1 cellular context compared by ENCODE assay signal in genomic region chr22:37623075-37624016, GRCh38.
TF ChIP-seq lines count a peak whose summit lies in the region.

No MANE protein-coding gene starts in this region.

TF ChIP-seq in HepG2, 621 proteins besides CTCF, POLR2A, EP300 and RAD21 (continued from another document):
- TF ChIP-seq ADNP (CRISPR knock-in tag; IDR thresholded peaks at IDR 0.05) (no peak), TBX2 (CRISPR knock-in tag; IDR thresholded peaks at IDR 0.05; ENCODE audit: borderline replicate concordance) (no peak), TSC22D2 (CRISPR knock-in tag; IDR thresholded peaks at IDR 0.05; ENCODE audit: borderline replicate concordance) (peak; percentile 70; the same call in 1 of the 2 replicates), FLYWCH1 (CRISPR knock-in tag; IDR thresholded peaks at IDR 0.05) (no peak), ATRX (CRISPR knock-in tag; IDR thresholded peaks at IDR 0.05; ENCODE audit: borderline replicate concordance) (no peak), TP53 (CRISPR knock-in tag; conservative IDR thresholded peaks at IDR 0.05) (no peak), SRF (IDR thresholded peaks at IDR 0.05; ENCODE audit: low read depth, low read length) (no peak), ZNF333 (CRISPR knock-in tag; IDR thresholded peaks at IDR 0.05; ENCODE audit: borderline replicate concordance) (no peak), ZXDC (CRISPR knock-in tag; IDR thresholded peaks at IDR 0.05) (no peak), STAG1 (CRISPR knock-in tag; IDR thresholded peaks at IDR 0.05) (peak; percentile 64), ZNF446 (CRISPR knock-in tag; IDR thresholded peaks at IDR 0.05) (no peak), PPARG (CRISPR knock-in tag; conservative IDR thresholded peaks at IDR 0.05) (no peak), SYNCRIP (IDR thresholded peaks at IDR 0.05; ENCODE audit: insufficient read depth, low read depth, low read length) (no peak), ZNF558 (CRISPR knock-in tag; IDR thresholded peaks at IDR 0.05; ENCODE audit: borderline replicate concordance) (no peak), PATZ1 (CRISPR knock-in tag; IDR thresholded peaks at IDR 0.05) (peak; percentile 78), NFE2L2 (IDR thresholded peaks at IDR 0.05; ENCODE audit: low read length) (no peak), ZSCAN9 (CRISPR knock-in tag; IDR thresholded peaks at IDR 0.05; ENCODE audit: borderline replicate concordance) (no peak), ZNF496 (CRISPR knock-in tag; IDR thresholded peaks at IDR 0.05; ENCODE audit: insufficient replicate concordance) (no peak), SP140L (CRISPR knock-in tag; IDR thresholded peaks at IDR 0.05; ENCODE audit: borderline replicate concordance) (no peak), KDM5A (IDR thresholded peaks at IDR 0.05; ENCODE audit: borderline replicate concordance, low read length) (no peak), TGIF2 (CRISPR knock-in tag; IDR thresholded peaks at IDR 0.05) (no peak)
- TF ChIP-seq, protein P1, sequence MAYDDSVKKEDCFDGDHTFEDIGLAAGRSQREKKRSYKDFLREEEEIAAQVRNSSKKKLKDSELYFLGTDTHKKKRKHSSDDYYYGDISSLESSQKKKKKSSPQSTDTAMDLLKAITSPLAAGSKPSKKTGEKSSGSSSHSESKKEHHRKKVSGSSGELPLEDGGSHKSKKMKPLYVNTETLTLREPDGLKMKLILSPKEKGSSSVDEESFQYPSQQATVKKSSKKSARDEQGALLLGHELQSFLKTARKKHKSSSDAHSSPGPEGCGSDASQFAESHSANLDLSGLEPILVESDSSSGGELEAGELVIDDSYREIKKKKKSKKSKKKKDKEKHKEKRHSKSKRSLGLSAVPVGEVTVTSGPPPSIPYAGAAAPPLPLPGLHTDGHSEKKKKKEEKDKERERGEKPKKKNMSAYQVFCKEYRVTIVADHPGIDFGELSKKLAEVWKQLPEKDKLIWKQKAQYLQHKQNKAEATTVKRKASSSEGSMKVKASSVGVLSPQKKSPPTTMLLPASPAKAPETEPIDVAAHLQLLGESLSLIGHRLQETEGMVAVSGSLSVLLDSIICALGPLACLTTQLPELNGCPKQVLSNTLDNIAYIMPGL (CRISPR knock-in tag; IDR thresholded peaks at IDR 0.05; ENCODE audit: borderline replicate concordance in 1 of 2, low read depth in 1 of 2), result 0 out of 4 replicates have a peak, but pooled peaks of 1 of the 2 experiments have one; percentile 31
- TF ChIP-seq, protein P2, sequence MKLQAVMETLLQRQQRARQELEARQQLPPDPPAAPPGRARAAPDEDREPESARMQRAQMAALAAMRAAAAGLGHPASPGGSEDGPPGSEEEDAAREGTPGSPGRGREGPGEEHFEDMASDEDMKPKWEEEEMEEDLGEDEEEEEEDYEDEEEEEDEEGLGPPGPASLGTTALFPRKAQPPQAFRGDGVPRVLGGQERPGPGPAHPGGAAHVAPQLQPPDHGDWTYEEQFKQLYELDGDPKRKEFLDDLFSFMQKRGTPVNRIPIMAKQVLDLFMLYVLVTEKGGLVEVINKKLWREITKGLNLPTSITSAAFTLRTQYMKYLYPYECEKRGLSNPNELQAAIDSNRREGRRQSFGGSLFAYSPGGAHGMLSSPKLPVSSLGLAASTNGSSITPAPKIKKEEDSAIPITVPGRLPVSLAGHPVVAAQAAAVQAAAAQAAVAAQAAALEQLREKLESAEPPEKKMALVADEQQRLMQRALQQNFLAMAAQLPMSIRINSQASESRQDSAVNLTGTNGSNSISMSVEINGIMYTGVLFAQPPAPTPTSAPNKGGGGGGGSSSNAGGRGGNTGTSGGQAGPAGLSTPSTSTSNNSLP (IDR thresholded peaks at IDR 0.05; ENCODE audit: low read depth, low read length), result no peak
- TF ChIP-seq, protein P3, sequence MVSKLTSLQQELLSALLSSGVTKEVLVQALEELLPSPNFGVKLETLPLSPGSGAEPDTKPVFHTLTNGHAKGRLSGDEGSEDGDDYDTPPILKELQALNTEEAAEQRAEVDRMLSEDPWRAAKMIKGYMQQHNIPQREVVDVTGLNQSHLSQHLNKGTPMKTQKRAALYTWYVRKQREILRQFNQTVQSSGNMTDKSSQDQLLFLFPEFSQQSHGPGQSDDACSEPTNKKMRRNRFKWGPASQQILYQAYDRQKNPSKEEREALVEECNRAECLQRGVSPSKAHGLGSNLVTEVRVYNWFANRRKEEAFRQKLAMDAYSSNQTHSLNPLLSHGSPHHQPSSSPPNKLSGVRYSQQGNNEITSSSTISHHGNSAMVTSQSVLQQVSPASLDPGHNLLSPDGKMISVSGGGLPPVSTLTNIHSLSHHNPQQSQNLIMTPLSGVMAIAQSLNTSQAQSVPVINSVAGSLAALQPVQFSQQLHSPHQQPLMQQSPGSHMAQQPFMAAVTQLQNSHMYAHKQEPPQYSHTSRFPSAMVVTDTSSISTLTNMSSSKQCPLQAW (CRISPR knock-in tag; IDR thresholded peaks at IDR 0.05), result 0 out of 2 replicates have a peak, but pooled peaks have one; percentile 36
- TF ChIP-seq, protein P4, sequence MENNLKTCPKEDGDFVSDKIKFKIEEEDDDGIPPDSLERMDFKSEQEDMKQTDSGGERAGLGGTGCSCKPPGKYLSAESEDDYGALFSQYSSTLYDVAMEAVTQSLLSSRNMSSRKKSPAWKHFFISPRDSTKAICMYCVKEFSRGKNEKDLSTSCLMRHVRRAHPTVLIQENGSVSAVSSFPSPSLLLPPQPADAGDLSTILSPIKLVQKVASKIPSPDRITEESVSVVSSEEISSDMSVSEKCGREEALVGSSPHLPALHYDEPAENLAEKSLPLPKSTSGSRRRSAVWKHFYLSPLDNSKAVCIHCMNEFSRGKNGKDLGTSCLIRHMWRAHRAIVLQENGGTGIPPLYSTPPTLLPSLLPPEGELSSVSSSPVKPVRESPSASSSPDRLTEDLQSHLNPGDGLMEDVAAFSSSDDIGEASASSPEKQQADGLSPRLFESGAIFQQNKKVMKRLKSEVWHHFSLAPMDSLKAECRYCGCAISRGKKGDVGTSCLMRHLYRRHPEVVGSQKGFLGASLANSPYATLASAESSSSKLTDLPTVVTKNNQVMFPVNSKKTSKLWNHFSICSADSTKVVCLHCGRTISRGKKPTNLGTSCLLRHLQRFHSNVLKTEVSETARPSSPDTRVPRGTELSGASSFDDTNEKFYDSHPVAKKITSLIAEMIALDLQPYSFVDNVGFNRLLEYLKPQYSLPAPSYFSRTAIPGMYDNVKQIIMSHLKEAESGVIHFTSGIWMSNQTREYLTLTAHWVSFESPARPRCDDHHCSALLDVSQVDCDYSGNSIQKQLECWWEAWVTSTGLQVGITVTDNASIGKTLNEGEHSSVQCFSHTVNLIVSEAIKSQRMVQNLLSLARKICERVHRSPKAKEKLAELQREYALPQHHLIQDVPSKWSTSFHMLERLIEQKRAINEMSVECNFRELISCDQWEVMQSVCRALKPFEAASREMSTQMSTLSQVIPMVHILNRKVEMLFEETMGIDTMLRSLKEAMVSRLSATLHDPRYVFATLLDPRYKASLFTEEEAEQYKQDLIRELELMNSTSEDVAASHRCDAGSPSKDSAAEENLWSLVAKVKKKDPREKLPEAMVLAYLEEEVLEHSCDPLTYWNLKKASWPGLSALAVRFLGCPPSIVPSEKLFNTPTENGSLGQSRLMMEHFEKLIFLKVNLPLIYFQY (CRISPR knock-in tag; IDR thresholded peaks at IDR 0.05; ENCODE audit: borderline replicate concordance), result no peak
- TF ChIP-seq, protein P5, sequence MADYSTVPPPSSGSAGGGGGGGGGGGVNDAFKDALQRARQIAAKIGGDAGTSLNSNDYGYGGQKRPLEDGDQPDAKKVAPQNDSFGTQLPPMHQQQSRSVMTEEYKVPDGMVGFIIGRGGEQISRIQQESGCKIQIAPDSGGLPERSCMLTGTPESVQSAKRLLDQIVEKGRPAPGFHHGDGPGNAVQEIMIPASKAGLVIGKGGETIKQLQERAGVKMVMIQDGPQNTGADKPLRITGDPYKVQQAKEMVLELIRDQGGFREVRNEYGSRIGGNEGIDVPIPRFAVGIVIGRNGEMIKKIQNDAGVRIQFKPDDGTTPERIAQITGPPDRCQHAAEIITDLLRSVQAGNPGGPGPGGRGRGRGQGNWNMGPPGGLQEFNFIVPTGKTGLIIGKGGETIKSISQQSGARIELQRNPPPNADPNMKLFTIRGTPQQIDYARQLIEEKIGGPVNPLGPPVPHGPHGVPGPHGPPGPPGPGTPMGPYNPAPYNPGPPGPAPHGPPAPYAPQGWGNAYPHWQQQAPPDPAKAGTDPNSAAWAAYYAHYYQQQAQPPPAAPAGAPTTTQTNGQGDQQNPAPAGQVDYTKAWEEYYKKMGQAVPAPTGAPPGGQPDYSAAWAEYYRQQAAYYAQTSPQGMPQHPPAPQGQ (CRISPR knock-in tag; IDR thresholded peaks at IDR 0.05; ENCODE audit: borderline replicate concordance), result no peak
TF ChIP-seq in HepG2: peak in this region for 20.
